8 cellular contexts compared by ENCODE assay signal in genomic region chr17:17691468-17692263, GRCh38. TPM values are rescaled to one million over a fixed set of nuclear protein-coding genes. Genes with fewer than 3 reads are reported as not detected.
DNase-seq lines count a peak whose midpoint lies in the region; ATAC-seq lines count a peak whose summit lies in the region.

No MANE protein-coding gene starts in this region.

- H3K9me3 Mint-ChIP-seq in activated naive CD8-positive, alpha-beta T cell treated with anti-CD3 and anti-CD28 coated beads for 36 hours: no peaks in the 10 kb centered on the region
- H3K9me3 Mint-ChIP-seq in natural killer cell treated with Interleukin-12 subunit alpha and Interleukin-12 subunit beta and Interleukin-15 and Interleukin-18, amount 100 ng/mL, for 72 hours: no peaks in the 10 kb centered on the region

- H3K27me3 Mint-ChIP-seq in activated naive CD8-positive, alpha-beta T cell treated with anti-CD3 and anti-CD28 coated beads for 36 hours: no peaks in the 10 kb centered on the region
- no peaks in the 10 kb centered on the region for H3K27me3 Mint-ChIP-seq in natural killer cell treated with Interleukin-12 subunit alpha and Interleukin-12 subunit beta and Interleukin-15 and Interleukin-18, amount 100 ng/mL, for 72 hours

- DNase-seq in COLO668 (lab: John Stamatoyannopoulos, UW; ENCODE audit: unreplicated experiment): peak; percentile 53
- DNase-seq in H4 (ENCODE audit: low spot score): peak; percentile 61
- DNase-seq in activated naive CD8-positive, alpha-beta T cell treated with anti-CD3 and anti-CD28 coated beads for 36 hours: no peak
- no peak for DNase-seq in natural killer cell treated with Interleukin-12 subunit alpha and Interleukin-12 subunit beta and Interleukin-15 and Interleukin-18, amount 100 ng/mL, for 72 hours (ENCODE audit: low spot score)
- DNase-seq in activated effector memory CD4-positive, alpha-beta T cell treated with anti-CD3 and anti-CD28 coated beads, Interleukin-2, amount 50 U/mL, for 16 hours: no peak
- DNase-seq in GM19240 (ENCODE audit: insufficient read length, low spot score): no peak
- DNase-seq in pons (ENCODE audit: low spot score): no peak

- H3K27ac Mint-ChIP-seq in activated naive CD8-positive, alpha-beta T cell treated with anti-CD3 and anti-CD28 coated beads for 36 hours: peak overlapping the region; percentile 97
- peak overlapping the region; percentile 88 to 92 for H3K27ac Mint-ChIP-seq in natural killer cell treated with Interleukin-12 subunit alpha and Interleukin-12 subunit beta and Interleukin-15 and Interleukin-18, amount 100 ng/mL, for 72 hours

- H3K36me3 Mint-ChIP-seq in activated naive CD8-positive, alpha-beta T cell treated with anti-CD3 and anti-CD28 coated beads for 36 hours: peaks cover 4% of the 10 kb centered on the region
- no peaks in the 10 kb centered on the region for H3K36me3 Mint-ChIP-seq in natural killer cell treated with Interleukin-12 subunit alpha and Interleukin-12 subunit beta and Interleukin-15 and Interleukin-18, amount 100 ng/mL, for 72 hours

- no peak for ATAC-seq in natural killer cell treated with Interleukin-12 subunit alpha and Interleukin-12 subunit beta and Interleukin-15 and Interleukin-18, amount 100 ng/mL, for 72 hours
- ATAC-seq in HG03520 (IDR thresholded peaks at IDR 0.05; ENCODE audit: unreplicated experiment): no peak

- H3K4me1 Mint-ChIP-seq in activated naive CD8-positive, alpha-beta T cell treated with anti-CD3 and anti-CD28 coated beads for 36 hours: peaks cover 68% of the 10 kb centered on the region
- peaks cover 27 to 37% of the 10 kb centered on the region in 2 donors for H3K4me1 Mint-ChIP-seq in natural killer cell treated with Interleukin-12 subunit alpha and Interleukin-12 subunit beta and Interleukin-15 and Interleukin-18, amount 100 ng/mL, for 72 hours (ENCODE audit: low read depth in 2 of 2)

- H3K4me3 Mint-ChIP-seq in activated naive CD8-positive, alpha-beta T cell treated with anti-CD3 and anti-CD28 coated beads for 36 hours: peak overlapping the region; percentile 20
- H3K4me3 Mint-ChIP-seq in natural killer cell treated with Interleukin-12 subunit alpha and Interleukin-12 subunit beta and Interleukin-15 and Interleukin-18, amount 100 ng/mL, for 72 hours: peak overlapping the region; percentile 55

RNA-seq across cellular contexts. Expression of gene RAI1, which starts 10.4 kb away (rescaled TPM):
- total RNA-seq in H4 (2014; rRNA removed; shearing (Covaris generic)): 2.4 and 3.6 TPM in 2 replicates
- total RNA-seq in activated naive CD8-positive, alpha-beta T cell treated with anti-CD3 and anti-CD28 coated beads for 36 hours: 10 to 100 TPM; 19.6 to 21.1 TPM
- 10 to 100 TPM; 15.8 to 31.0 TPM for total RNA-seq in natural killer cell treated with Interleukin-12 subunit alpha and Interleukin-12 subunit beta and Interleukin-15 and Interleukin-18, amount 100 ng/mL, for 72 hours

Comparison
In these comparisons a context has a peak if more than half of its experiments do, and no peak if none do; other contexts are left out.
1. DNase-seq: peak in COLO668 (single experiment) and H4 (single experiment); none in activated naive CD8-positive, alpha-beta T cell treated with anti-CD3 and anti-CD28 coated beads for 36 hours (single experiment), natural killer cell treated with Interleukin-12 subunit alpha and Interleukin-12 subunit beta and Interleukin-15 and Interleukin-18, amount 100 ng/mL, for 72 hours (single experiment), activated effector memory CD4-positive, alpha-beta T cell treated with anti-CD3 and anti-CD28 coated beads, Interleukin-2, amount 50 U/mL, for 16 hours (single experiment), GM19240 (single experiment) and pons (single experiment).